In the genomic region with DNA sequence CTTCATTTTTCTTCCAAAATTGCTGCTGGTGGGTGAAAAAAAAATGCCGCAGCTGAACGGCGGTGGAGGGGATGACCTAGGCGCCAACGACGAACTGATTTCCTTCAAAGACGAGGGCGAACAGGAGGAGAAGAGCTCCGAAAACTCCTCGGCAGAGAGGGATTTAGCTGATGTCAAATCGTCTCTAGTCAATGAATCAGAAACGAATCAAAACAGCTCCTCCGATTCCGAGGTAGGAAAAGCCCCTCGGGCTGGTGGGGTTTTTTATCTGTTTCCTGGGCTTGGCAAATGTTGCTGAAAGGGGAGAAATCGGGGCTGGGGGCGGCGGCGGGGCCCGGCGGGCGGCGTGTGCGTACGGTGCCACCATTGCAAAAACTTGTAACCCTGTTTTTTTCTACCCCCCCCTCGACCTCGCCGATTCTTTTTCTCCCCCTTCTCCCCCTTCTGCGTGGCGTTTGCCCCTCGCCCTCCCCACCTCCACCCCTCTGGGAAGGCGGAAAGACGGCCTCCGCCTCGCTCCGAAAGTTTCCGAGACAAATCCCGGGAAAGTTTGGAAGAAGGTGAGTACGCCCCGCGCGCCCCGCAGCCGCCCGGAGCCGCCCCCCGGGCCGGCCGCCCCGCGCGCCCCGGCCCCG, we compare ENCODE assay signal across 8 cellular contexts. TPM values are rescaled to one million over a fixed set of nuclear protein-coding genes. Genes with fewer than 3 reads are reported as not detected.
DNase-seq lines count a peak whose midpoint lies in the region; ATAC-seq, FAIRE-seq and TF ChIP-seq lines count a peak whose summit lies in the region.

No MANE protein-coding gene starts in this region.

- H4K20me1 ChIP-seq in KMS-11 (ENCODE audit: insufficient read depth) (no peaks in the 10 kb centered on the region), Karpas-422 (ENCODE audit: insufficient read depth, low read depth, low read length) (no peaks in the 10 kb centered on the region)

- peak overlapping the region; percentile 68; the same call in 1 of the 2 replicates for H3K9ac ChIP-seq in KMS-11
- no peak overlapping the region for H3K9ac ChIP-seq in Karpas-422 (ENCODE audit: low read length)

- DNase-seq in CD1c-positive myeloid dendritic cell (ENCODE audit: extremely low spot score) (peak; percentile 37), esophagus squamous epithelium (lab: John Stamatoyannopoulos, UW) (no peak), nephron progenitor cell (peak; percentile 37), urothelium cell line (ENCODE audit: low spot score) (no peak), Karpas-422 (no peak)
- peak; percentile 19 for DNase-seq in activated CD4-positive, alpha-beta memory T cell treated with anti-CD3 and anti-CD28 coated beads, Interleukin-2, amount 10 ng/mL, durations not matched to agents 7 days and 5 days

- intact Hi-C loops in esophagus squamous epithelium (cut with DNase I): no loop called here

- no peaks in the 10 kb centered on the region for H3K79me2 ChIP-seq in KMS-11 (ENCODE audit: insufficient read depth, low read depth)
- no peaks in the 10 kb centered on the region for H3K79me2 ChIP-seq in Karpas-422 (ENCODE audit: low read length)

- no peak for TF ChIP-seq POLR2A in esophagus squamous epithelium (IDR thresholded peaks at IDR 0.05)

- H3K4me2 ChIP-seq in KMS-11 (peak overlapping the region; percentile 85), Karpas-422 (ENCODE audit: low read depth, low read length, poor library complexity, severe bottlenecking) (no peak overlapping the region)

- H3K36me3 ChIP-seq in KMS-11 (ENCODE audit: insufficient read depth) (no peaks in the 10 kb centered on the region), esophagus squamous epithelium (no peaks in the 10 kb centered on the region), Karpas-422 (ENCODE audit: insufficient read depth, low read length) (no peaks in the 10 kb centered on the region)

- peaks cover 4% of the 10 kb centered on the region for H3K36me3 Mint-ChIP-seq in activated CD4-positive, alpha-beta memory T cell treated with anti-CD3 and anti-CD28 coated beads, Interleukin-2, amount 10 ng/mL, durations not matched to agents 7 days and 5 days (ENCODE audit: low read depth)
- no peaks in the 10 kb centered on the region for H3K36me3 Mint-ChIP-seq in nephron progenitor cell (ENCODE audit: low read depth)

- no peak for ATAC-seq in GM18861 (IDR thresholded peaks at IDR 0.05; ENCODE audit: unreplicated experiment)

- no peaks in the 10 kb centered on the region for H3K9me3 Mint-ChIP-seq in activated CD4-positive, alpha-beta memory T cell treated with anti-CD3 and anti-CD28 coated beads, Interleukin-2, amount 10 ng/mL, durations not matched to agents 7 days and 5 days
- no peaks in the 10 kb centered on the region for H3K9me3 Mint-ChIP-seq in nephron progenitor cell

- FAIRE-seq in urothelium cell line (lab: Jason Lieb, UNC): no peak

- no peak overlapping the region for H3K27ac Mint-ChIP-seq in activated CD4-positive, alpha-beta memory T cell treated with anti-CD3 and anti-CD28 coated beads, Interleukin-2, amount 10 ng/mL, durations not matched to agents 7 days and 5 days
- peak overlapping the region; percentile 99 for H3K27ac Mint-ChIP-seq in nephron progenitor cell

- H3K9me2 ChIP-seq in Karpas-422 (replicated peaks; ENCODE audit: insufficient read depth, low read length): no peaks in the 10 kb centered on the region

- H3K27ac ChIP-seq in KMS-11 (no peak overlapping the region), esophagus squamous epithelium (peak overlapping the region; percentile 95 to 97 (median 97)), Karpas-422 (ENCODE audit: low read length) (no peak overlapping the region)

- peak overlapping the region; percentile 74 for H2AFZ ChIP-seq in KMS-11 (ENCODE audit: low read depth)
- H2AFZ ChIP-seq in Karpas-422 (ENCODE audit: low read length): no peak overlapping the region

- TF ChIP-seq CTCF in KMS-11 (conservative IDR thresholded peaks at IDR 0.05; ENCODE audit: low read depth, low read length): no peak
- TF ChIP-seq CTCF in esophagus squamous epithelium (IDR thresholded peaks at IDR 0.05): no peak
- TF ChIP-seq CTCF in nephron progenitor cell (IDR thresholded peaks at IDR 0.05): no peak

- POLR2A ChIA-PET in activated CD4-positive, alpha-beta memory T cell treated with anti-CD3 and anti-CD28 coated beads, Interleukin-2, amount 10 ng/mL, durations not matched to agents 7 days and 5 days (lab: Charles Lee): no interaction called here

- 0 to 1% methylated on average over 30 to 32 of the region's 54 CpGs for WGBS in esophagus squamous epithelium, 2 donors

- H3K4me1 ChIP-seq in KMS-11 (ENCODE audit: low read depth, poor library complexity, severe bottlenecking) (peaks cover 5% of the 10 kb centered on the region), esophagus squamous epithelium (peaks cover 10 to 61% (median 19%) of the 10 kb centered on the region in 3 donors), Karpas-422 (ENCODE audit: low read length) (peaks cover 3% of the 10 kb centered on the region)

- H3K9me3 ChIP-seq in esophagus squamous epithelium: no peaks in the 10 kb centered on the region
- H3K9me3 ChIP-seq in Karpas-422 (ENCODE audit: low read length): no peaks in the 10 kb centered on the region

- H3K4me3 Mint-ChIP-seq in activated CD4-positive, alpha-beta memory T cell treated with anti-CD3 and anti-CD28 coated beads, Interleukin-2, amount 10 ng/mL, durations not matched to agents 7 days and 5 days: peak overlapping the region; percentile 67
- H3K4me3 Mint-ChIP-seq in nephron progenitor cell: peak overlapping the region; percentile 93

- H3K4me3 ChIP-seq in KMS-11 (IDR thresholded peaks at IDR 0.05; ENCODE audit: insufficient read depth, low read depth, low read length) (no peak overlapping the region), esophagus squamous epithelium (peak overlapping the region; percentile 73 to 87 (median 80)), Karpas-422 (ENCODE audit: low read length) (no peak overlapping the region)

- CTCF ChIA-PET in activated CD4-positive, alpha-beta memory T cell treated with anti-CD3 and anti-CD28 coated beads, Interleukin-2, amount 10 ng/mL, durations not matched to agents 7 days and 5 days (lab: Charles Lee): no interaction called here

- H3K27me3 Mint-ChIP-seq in activated CD4-positive, alpha-beta memory T cell treated with anti-CD3 and anti-CD28 coated beads, Interleukin-2, amount 10 ng/mL, durations not matched to agents 7 days and 5 days: peaks cover 72% of the 10 kb centered on the region
- peaks cover 4% of the 10 kb centered on the region for H3K27me3 Mint-ChIP-seq in nephron progenitor cell (ENCODE audit: low read depth, poor library complexity)

- H3K4me1 Mint-ChIP-seq in activated CD4-positive, alpha-beta memory T cell treated with anti-CD3 and anti-CD28 coated beads, Interleukin-2, amount 10 ng/mL, durations not matched to agents 7 days and 5 days: peaks cover 23% of the 10 kb centered on the region
- peaks cover 48% of the 10 kb centered on the region for H3K4me1 Mint-ChIP-seq in nephron progenitor cell

- H3K27me3 ChIP-seq in KMS-11 (ENCODE audit: insufficient read depth, low read depth) (0 out of 2 replicates have a peak, but pooled peaks cover 2% of the 10 kb centered on the region), esophagus squamous epithelium (peaks cover 0 to 7% (median 0%) of the 10 kb centered on the region in 4 donors), Karpas-422 (ENCODE audit: low read length) (no peaks in the 10 kb centered on the region)

RNA-seq across cellular contexts. Expression of a gene that starts 0.8 kb away (rescaled TPM):
- under 1 TPM; 0.60 to 0.76 TPM for total RNA-seq in activated CD4-positive, alpha-beta memory T cell treated with anti-CD3 and anti-CD28 coated beads, Interleukin-2, amount 10 ng/mL, durations not matched to agents 7 days and 5 days
- 10 to 100 TPM in 1 of 4 donors, 1 to 10 TPM in 3; 4.0 to 13.2 (median 6.4) TPM for total RNA-seq in esophagus squamous epithelium
- 0.07 TPM in 1 of 2 replicates, not detected in the other for total RNA-seq in Karpas-422 (2014; rRNA removed; shearing (Covaris generic); ENCODE audit: low replicate concordance)

Comparison
In these comparisons a context has a peak if more than half of its experiments do, and no peak if none do; other contexts are left out.
1. DNase-seq: peak in CD1c-positive myeloid dendritic cell (single experiment), activated CD4-positive, alpha-beta memory T cell treated with anti-CD3 and anti-CD28 coated beads, Interleukin-2, amount 10 ng/mL, durations not matched to agents 7 days and 5 days (single experiment) and nephron progenitor cell (single experiment); none in esophagus squamous epithelium (single experiment), urothelium cell line (single experiment) and Karpas-422 (single experiment).
2. H3K27ac ChIP-seq: peak in esophagus squamous epithelium (4 of 4); none in KMS-11 (single experiment) and Karpas-422 (single experiment).
3. H3K4me3 ChIP-seq: peak in esophagus squamous epithelium (4 of 4); none in KMS-11 (single experiment) and Karpas-422 (single experiment).